Comparison of ENCODE assay signal across 10 cellular contexts in genomic region chr17:82298538-82299421, GRCh38. TPM values are rescaled to one million over a fixed set of nuclear protein-coding genes. Genes with fewer than 3 reads are reported as not detected.
A peak's percentile ranks its signal among the peaks of the same experiment; 100 is the strongest.
DNase-seq lines count a peak whose midpoint lies in the region; ATAC-seq, FAIRE-seq and TF ChIP-seq lines count a peak whose summit lies in the region.
"Had no signal": no experiment of that assay in that cellular context is flagged by ENCODE, and none has a peak within 500 bp of the region (broad histone marks: within the 10 kb centered on the region; RNA-seq: fewer than 3 reads in every experiment).

No MANE protein-coding gene starts in this region.

- intact Hi-C loops in esophagus muscularis mucosa (cut with DNase I), result loop anchor here (1.0 kb wide), 1 partner anchor 56 kb away; no protein-coding TSS in a partner anchor

- H3K9me3 ChIP-seq in T-helper 17 cell (ENCODE audit: control insufficient read depth, low read length, poor library complexity, severe bottlenecking) (no peaks in the 10 kb centered on the region), esophagus muscularis mucosa (no peaks in the 10 kb centered on the region), small intestine (ENCODE audit: control insufficient read depth, low read depth) (no peaks in the 10 kb centered on the region)

- TF ChIP-seq EP300 in esophagus muscularis mucosa (IDR thresholded peaks at IDR 0.05), result no peak

- peaks cover 60% of the 10 kb centered on the region for H3K4me1 Mint-ChIP-seq in T-helper 17 cell

- H3K36me3 ChIP-seq in esophagus muscularis mucosa, result no peaks in the 10 kb centered on the region
- no peaks in the 10 kb centered on the region for H3K36me3 ChIP-seq in small intestine (ENCODE audit: control insufficient read depth in 2 of 2, insufficient read depth in 2 of 2, low read length in 2 of 2)

- 80% methylated on average over 21 of the region's 27 CpGs for WGBS in esophagus muscularis mucosa
- WGBS in small intestine, 3 donors, result 63 to 70% (median 67%) methylated on average over 27 of the region's 27 CpGs

- H3K4me1 ChIP-seq in esophagus muscularis mucosa (peaks cover 54 to 68% (median 62%) of the 10 kb centered on the region in 4 donors), small intestine (ENCODE audit: control insufficient read depth in 2 of 2, insufficient read depth in 1 of 2, low read depth in 1 of 2, low read length in 1 of 2) (peaks cover 10 to 13% of the 10 kb centered on the region in 2 donors)

- TF ChIP-seq CTCF in GM12865 (IDR thresholded peaks at IDR 0.05; ENCODE audit: insufficient read depth, low read depth, low read length, missing control alignments) (no peak), esophagus muscularis mucosa (IDR thresholded peaks at IDR 0.05) (peak in 1 of 3 experiments; percentile 28)

- ATAC-seq in T-helper 17 cell (peak; percentile 22), HG02623 (IDR thresholded peaks at IDR 0.05; ENCODE audit: unreplicated experiment) (no peak)

- H3K27me3 ChIP-seq in esophagus muscularis mucosa (no peaks in the 10 kb centered on the region), small intestine (ENCODE audit: control insufficient read depth in 2 of 2, insufficient read depth in 2 of 2, low read length in 2 of 2) (no peaks in the 10 kb centered on the region)

- no peaks in the 10 kb centered on the region for H3K27me3 Mint-ChIP-seq in T-helper 17 cell
- H3K27me3 Mint-ChIP-seq: type B pancreatic cell had no signal

- no peaks in the 10 kb centered on the region for H3K36me3 Mint-ChIP-seq in T-helper 17 cell (ENCODE audit: low read depth)
- H3K36me3 Mint-ChIP-seq: type B pancreatic cell had no signal

- no peak for TF ChIP-seq POLR2A in esophagus muscularis mucosa (IDR thresholded peaks at IDR 0.05; ENCODE audit: low read depth)

- no peak for FAIRE-seq in small intestine (lab: Jason Lieb, UNC)

- peak overlapping the region; percentile 88 to 94 (median 90) for H3K27ac ChIP-seq in esophagus muscularis mucosa (replicated peaks in 1 of 4)
- peak overlapping the region; percentile 90 to 99 for H3K27ac ChIP-seq in small intestine (ENCODE audit: low read depth in 1 of 2, low read length in 1 of 2)

- H3K27ac Mint-ChIP-seq in T-helper 17 cell, result peak overlapping the region; percentile 100

- H3K4me3 Mint-ChIP-seq in T-helper 17 cell, result peak overlapping the region; percentile 94

- H3K4me3 ChIP-seq in GM12865 (ENCODE audit: low read depth, low read length) (peak overlapping the region; percentile 84), esophagus muscularis mucosa (peak overlapping the region; percentile 52 to 64 (median 58)), small intestine (ENCODE audit: low read depth in 1 of 2, low read length in 2 of 2) (peak overlapping the region; percentile 10 to 47)

- no peak for DNase-seq in GM12865 (ENCODE audit: low read depth)
- no peak for DNase-seq in T-helper 17 cell
- no peak for DNase-seq in esophagus muscularis mucosa (ENCODE audit: extremely low spot score)
- no peak for DNase-seq in small intestine
- no peak for DNase-seq in NCI-H69 (lab: John Stamatoyannopoulos, UW)
- no peak for DNase-seq in NCI-H1092 (lab: John Stamatoyannopoulos, UW)
- no peak for DNase-seq in central memory CD4-positive, alpha-beta T cell

RNA-seq across cellular contexts. Expression of gene CD7, which starts 18.6 kb away (rescaled TPM):
- 100 to 1,000 TPM; 119 to 122 TPM for total RNA-seq in T-helper 17 cell
- 1 to 10 TPM in 2 of 4 donors, under 1 TPM in 1, not detected in 1; 0.91 to 5.7 (median 2.0) TPM for total RNA-seq in esophagus muscularis mucosa
- 10 to 100 TPM in 1 of 3 donors, 1 to 10 TPM in 2; 3.4 to 10.8 (median 6.5) TPM for polyA plus RNA-seq in small intestine
- total RNA-seq: HT1080 had no signal

RNA-seq across cellular contexts. Expression of gene CSNK1D, which starts 25.3 kb away (rescaled TPM):
- 100 to 1,000 TPM; 218 to 273 TPM for total RNA-seq in T-helper 17 cell
- total RNA-seq in esophagus muscularis mucosa, result 10 to 100 TPM; 47.2 to 65.5 (median 61.0) TPM
- polyA plus RNA-seq in small intestine, result 100 to 1,000 TPM; 111 to 148 (median 146) TPM

RNA-seq across cellular contexts. Expression of gene SECTM1, which starts 34.8 kb away (rescaled TPM):
- total RNA-seq in T-helper 17 cell (1 to 10 TPM; 4.4 to 6.0 TPM), esophagus muscularis mucosa (10 to 100 TPM in 3 of 4 donors, 1 to 10 TPM in 1; 10.0 to 41.1 (median 22.2) TPM)
- polyA plus RNA-seq in small intestine, result 10 to 100 TPM; 14.0 to 81.9 (median 38.2) TPM

Comparison
In these comparisons a context has a peak if more than half of its experiments do, and no peak if none do; other contexts are left out.
1. H3K4me3 ChIP-seq: peak in every context shown above with its lines; median percentile 84 in GM12865; 58 in esophagus muscularis mucosa; 28 in small intestine.
2. RNA of gene CD7, which starts 18.6 kb away (total RNA-seq): 119 to 122 TPM in T-helper 17 cell; 0.91 to 5.7 TPM in esophagus muscularis mucosa; every median in the first group is over 10 times any median in the second.